8 cellular contexts compared by ENCODE assay signal in the genomic region with DNA sequence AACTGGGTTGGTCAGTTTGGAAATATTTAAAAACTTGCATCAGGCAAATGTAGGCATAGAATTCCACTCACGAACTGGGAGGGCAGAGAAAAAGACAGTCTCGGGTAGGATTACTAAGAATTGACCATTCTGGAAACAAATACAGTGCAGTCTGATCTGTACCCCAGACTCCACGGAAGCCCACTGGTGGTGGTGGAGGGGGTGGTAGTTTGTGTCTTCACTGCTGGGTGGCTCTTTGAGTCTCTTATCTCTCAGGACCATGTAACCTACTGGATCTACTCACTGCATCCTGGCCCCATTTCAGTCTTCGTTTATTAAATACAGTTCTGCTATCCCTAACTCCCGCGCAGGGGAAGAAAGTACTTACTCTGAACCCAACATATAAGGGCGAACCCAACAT. TPM values are rescaled to one million over a fixed set of nuclear protein-coding genes. Genes with fewer than 3 reads are reported as not detected.
A peak's percentile ranks its signal among the peaks of the same experiment; 100 is the strongest.
DNase-seq lines count a peak whose midpoint lies in the region; ATAC-seq and TF ChIP-seq lines count a peak whose summit lies in the region.

No MANE protein-coding gene starts in this region.

- H3K4me3 ChIP-seq in CD8-positive, alpha-beta memory T cell (ENCODE audit: low read length): peak overlapping the region; percentile 100
- H3K4me3 ChIP-seq in Karpas-422 (ENCODE audit: low read length) (peak overlapping the region; percentile 72), fibroblast of lung (replicated peaks in 1 of 4; ENCODE audit: control extremely low read depth in 1 of 4, insufficient read depth in 1 of 4, low read depth in 3 of 4, low read length in 4 of 4) (peak overlapping the region; percentile 82 to 85 (median 84)), psoas muscle (peak overlapping the region; percentile 66)

- peaks cover 13 to 24% (median 14%) of the 10 kb centered on the region in 3 donors for H3K36me3 Mint-ChIP-seq in CD8-positive, alpha-beta memory T cell
- peaks cover 21% of the 10 kb centered on the region for H3K36me3 Mint-ChIP-seq in T-helper 2 cell treated with Interferon-gamma antibody and Interleukin-4, amounts not matched to agents 5 μg/mL and 100 μg/mL, for 36 hours (ENCODE audit: low read depth)

- H4K20me1 ChIP-seq in Karpas-422 (ENCODE audit: insufficient read depth, low read depth, low read length) (no peaks in the 10 kb centered on the region), fibroblast of lung (ENCODE audit: control insufficient read depth, extremely low read depth, insufficient read depth, low read length) (no peaks in the 10 kb centered on the region)

- no peak overlapping the region for H3K27ac Mint-ChIP-seq in CD8-positive, alpha-beta memory T cell
- H3K27ac Mint-ChIP-seq in T-helper 2 cell treated with Interferon-gamma antibody and Interleukin-4, amounts not matched to agents 5 μg/mL and 100 μg/mL, for 36 hours: no peak overlapping the region

- peaks cover 46% of the 10 kb centered on the region for H3K36me3 ChIP-seq in CD8-positive, alpha-beta memory T cell (ENCODE audit: insufficient read depth, low read length)
- H3K36me3 ChIP-seq in Karpas-422 (ENCODE audit: insufficient read depth, low read length) (peaks cover under 1% of the 10 kb centered on the region; the same call in 1 of the 2 replicates), fibroblast of lung (ENCODE audit: control insufficient read depth, insufficient read depth, low read length) (peaks cover 16% of the 10 kb centered on the region), psoas muscle (ENCODE audit: insufficient read depth in 1 of 2, low read depth in 1 of 2) (peaks cover 0 to 38% of the 10 kb centered on the region in 2 donors)

- peaks cover 16% of the 10 kb centered on the region for H3K79me2 ChIP-seq in Karpas-422 (ENCODE audit: low read length)
- H3K79me2 ChIP-seq in fibroblast of lung (ENCODE audit: control insufficient read depth, insufficient read depth, low read length): peaks cover 48% of the 10 kb centered on the region

- DNase-seq in CD8-positive, alpha-beta memory T cell: no peak
- DNase-seq in Karpas-422: no peak
- no peak for DNase-seq in fibroblast of lung (ENCODE audit: low read depth in 2 of 2)
- DNase-seq in psoas muscle: no peak
- no peak for DNase-seq in NCI-H524 treated with DMSO at 0.1 percent for 48 hours (lab: John Stamatoyannopoulos, UW)
- DNase-seq in NCI-H524 (lab: John Stamatoyannopoulos, UW): no peak
- DNase-seq in RPMI8226: no peak
- no peak for DNase-seq in T-helper 2 cell treated with Interferon-gamma antibody and Interleukin-4, amounts not matched to agents 5 μg/mL and 100 μg/mL, for 36 hours (ENCODE audit: low spot score)

- peak overlapping the region; percentile 75 for H3K9ac ChIP-seq in Karpas-422 (ENCODE audit: low read length)
- H3K9ac ChIP-seq in fibroblast of lung (ENCODE audit: insufficient read depth, low read length): peak overlapping the region; percentile 69

- H2AFZ ChIP-seq in Karpas-422 (ENCODE audit: low read length) (no peak overlapping the region), fibroblast of lung (ENCODE audit: low read length) (no peak overlapping the region)

- no peaks in the 10 kb centered on the region for H3K27me3 ChIP-seq in CD8-positive, alpha-beta memory T cell (ENCODE audit: insufficient read depth, low read length, poor library complexity, severe bottlenecking)
- H3K27me3 ChIP-seq in Karpas-422 (ENCODE audit: low read length): no peaks in the 10 kb centered on the region
- no peaks in the 10 kb centered on the region for H3K27me3 ChIP-seq in fibroblast of lung (ENCODE audit: control insufficient read depth, insufficient read depth, low read length)
- H3K27me3 ChIP-seq in psoas muscle (ENCODE audit: insufficient read depth in 3 of 3, low read length in 2 of 3): no peaks in the 10 kb centered on the region

- no peaks in the 10 kb centered on the region for H3K9me3 ChIP-seq in CD8-positive, alpha-beta memory T cell (ENCODE audit: low read length)
- H3K9me3 ChIP-seq in Karpas-422 (ENCODE audit: low read length) (no peaks in the 10 kb centered on the region), fibroblast of lung (ENCODE audit: control insufficient read depth, insufficient read depth, low read depth, low read length) (no peaks in the 10 kb centered on the region), psoas muscle (no peaks in the 10 kb centered on the region)

- ATAC-seq in psoas muscle: no peak

- intact Hi-C loops in psoas muscle (cut with DNase I): loop anchor here in 1 of 2 donors (5.0 kb wide), 1 partner anchor 58 kb away; no protein-coding TSS in a partner anchor

- H3K27me3 Mint-ChIP-seq in CD8-positive, alpha-beta memory T cell: no peaks in the 10 kb centered on the region
- H3K27me3 Mint-ChIP-seq in T-helper 2 cell treated with Interferon-gamma antibody and Interleukin-4, amounts not matched to agents 5 μg/mL and 100 μg/mL, for 36 hours (ENCODE audit: low read depth): no peaks in the 10 kb centered on the region

- H3K4me3 Mint-ChIP-seq in CD8-positive, alpha-beta memory T cell: no peak overlapping the region
- no peak overlapping the region for H3K4me3 Mint-ChIP-seq in T-helper 2 cell treated with Interferon-gamma antibody and Interleukin-4, amounts not matched to agents 5 μg/mL and 100 μg/mL, for 36 hours

- 60 to 66% (median 62%) methylated on average over 7 of the region's 7 CpGs for WGBS in psoas muscle, 3 donors

- H3K4me2 ChIP-seq in Karpas-422 (ENCODE audit: low read depth, low read length, poor library complexity, severe bottlenecking) (peak overlapping the region; percentile 90), fibroblast of lung (ENCODE audit: extremely low read depth, insufficient read depth, low read length) (peak overlapping the region; percentile 92)

- H3K9me2 ChIP-seq in Karpas-422 (replicated peaks; ENCODE audit: insufficient read depth, low read length): no peaks in the 10 kb centered on the region

- CTCF ChIA-PET in CD8-positive, alpha-beta memory T cell (lab: Charles Lee): interaction anchor here (1.0 to 7.9 kb wide), 13 partner anchors 16 to 132 kb away, joined by 3 to 144 read pairs (median 9); partner anchors contain the start of gene C3AR1

- peaks cover 52% of the 10 kb centered on the region for H3K4me1 ChIP-seq in CD8-positive, alpha-beta memory T cell (ENCODE audit: insufficient read depth, low read length)
- H3K4me1 ChIP-seq in Karpas-422 (ENCODE audit: low read length) (peaks cover 26% of the 10 kb centered on the region), fibroblast of lung (ENCODE audit: control insufficient read depth, extremely low read depth, insufficient read depth, low read length) (peaks cover 9% of the 10 kb centered on the region), psoas muscle (peaks cover 5% of the 10 kb centered on the region)

- H3K27ac ChIP-seq in CD8-positive, alpha-beta memory T cell (ENCODE audit: low read depth, low read length): peak overlapping the region; percentile 94
- peak overlapping the region; percentile 4; the same call in 1 of the 2 replicates for H3K27ac ChIP-seq in Karpas-422 (ENCODE audit: low read length)
- peak overlapping the region; percentile 88 for H3K27ac ChIP-seq in fibroblast of lung (ENCODE audit: insufficient read depth, low read length)
- peak overlapping the region; percentile 64 for H3K27ac ChIP-seq in psoas muscle

- POLR2A ChIA-PET in CD8-positive, alpha-beta memory T cell (lab: Charles Lee): interaction anchor here (0.6 to 6.2 kb wide), 6 partner anchors 26 to 154 kb away, joined by 3 to 182 read pairs (median 5); no protein-coding TSS in a partner anchor

- H3K9me3 Mint-ChIP-seq in CD8-positive, alpha-beta memory T cell: no peaks in the 10 kb centered on the region
- H3K9me3 Mint-ChIP-seq in T-helper 2 cell treated with Interferon-gamma antibody and Interleukin-4, amounts not matched to agents 5 μg/mL and 100 μg/mL, for 36 hours: no peaks in the 10 kb centered on the region

- peaks cover 23 to 28% (median 27%) of the 10 kb centered on the region in 3 donors for H3K4me1 Mint-ChIP-seq in CD8-positive, alpha-beta memory T cell
- peaks cover 24% of the 10 kb centered on the region for H3K4me1 Mint-ChIP-seq in T-helper 2 cell treated with Interferon-gamma antibody and Interleukin-4, amounts not matched to agents 5 μg/mL and 100 μg/mL, for 36 hours (ENCODE audit: low read depth)

- TF ChIP-seq CTCF in fibroblast of lung (conservative IDR thresholded peaks at IDR 0.05 in 1 of 2, IDR thresholded peaks at IDR 0.05 in 1 of 2; ENCODE audit: low read depth in 1 of 2, low read length in 2 of 2) (no peak), psoas muscle (IDR thresholded peaks at IDR 0.05) (no peak)

RNA-seq across cellular contexts. Expression of gene SLC2A3, which starts 1.8 kb away (rescaled TPM):
- 100 to 1,000 TPM; 105 to 106 TPM for total RNA-seq in CD8-positive, alpha-beta memory T cell
- polyA plus RNA-seq in CD8-positive, alpha-beta memory T cell: 96.6 TPM
- total RNA-seq in Karpas-422 (2014; rRNA removed; shearing (Covaris generic); ENCODE audit: low replicate concordance): 20.1 and 38.2 TPM in 2 replicates
- total RNA-seq in fibroblast of lung (95.0 and 127 TPM in 2 replicates), psoas muscle (10 to 100 TPM in 1 of 4 donors, 1 to 10 TPM in 3; 4.6 to 18.9 (median 6.9) TPM)
- polyA plus RNA-seq in fibroblast of lung (83.0 and 124 TPM in 2 replicates), psoas muscle (1 to 10 TPM; 1.8 to 3.2 (median 1.9) TPM)
- polyA plus RNA-seq in fibroblast of lung (2012): 65.6 and 124 TPM in 2 replicates
- 109 and 154 TPM in 2 replicates for polyA minus RNA-seq in fibroblast of lung (ENCODE audit: low replicate concordance)

Comparison
In these comparisons a context has a peak if more than half of its experiments do, and no peak if none do; other contexts are left out.
1. H3K27ac ChIP-seq: peak in every context shown above with its lines; median percentile 94 in CD8-positive, alpha-beta memory T cell; 88 in fibroblast of lung; 64 in psoas muscle; 4 in Karpas-422.